In genomic region chr19:9934132-9934950, GRCh38 we compare ENCODE assay signal across 9 cellular contexts. TPM values are rescaled to one million over a fixed set of nuclear protein-coding genes. Genes with fewer than 3 reads are reported as not detected.
A peak's percentile ranks its signal among the peaks of the same experiment; 100 is the strongest.
DNase-seq lines count a peak whose midpoint lies in the region; ATAC-seq and TF ChIP-seq lines count a peak whose summit lies in the region.
"Had no signal": no experiment of that assay in that cellular context is flagged by ENCODE, and none has a peak within 500 bp of the region (broad histone marks: within the 10 kb centered on the region; RNA-seq: fewer than 3 reads in every experiment).

No MANE protein-coding gene starts in this region.

- no peaks in the 10 kb centered on the region for H3K36me3 Mint-ChIP-seq in activated T-helper 17 cell treated with anti-CD3 and anti-CD28 coated beads, Interleukin-2, amount 50 U/mL, for 72 hours (ENCODE audit: low read depth)

- DNase-seq in CD1c-positive myeloid dendritic cell (ENCODE audit: extremely low spot score) (peak; percentile 88), RWPE2 (ENCODE audit: low spot score) (peak; percentile 80), fibroblast of the conjunctiva (ENCODE audit: low read depth) (peak; percentile 63), substantia nigra (lab: John Stamatoyannopoulos, UW) (peak in 44 of 49 donors; percentile 12 to 83 (median 63))

- H3K9me3 ChIP-seq in HEK293 (ENCODE audit: control insufficient read depth, insufficient read depth, low read depth, low read length) (no peaks in the 10 kb centered on the region), RWPE2 (ENCODE audit: severe bottlenecking) (no peaks in the 10 kb centered on the region), neuron (ENCODE audit: low read length) (no peaks in the 10 kb centered on the region)

- H3K36me3 ChIP-seq in HEK293 (ENCODE audit: control insufficient read depth in 2 of 2, insufficient read depth in 1 of 2, low read length in 2 of 2) (no peaks in the 10 kb centered on the region), RWPE2 (ENCODE audit: low read depth) (no peaks in the 10 kb centered on the region), neuron (ENCODE audit: insufficient read depth, low read length) (no peaks in the 10 kb centered on the region)

- peak; percentile 69 for ATAC-seq in RWPE2 (ENCODE audit: low read depth)
- ATAC-seq in activated T-helper 17 cell treated with anti-CD3 and anti-CD28 coated beads, Interleukin-2, amount 50 U/mL, for 72 hours (replicated peaks): peak; percentile 79
- ATAC-seq in HG03025 (IDR thresholded peaks at IDR 0.05; ENCODE audit: low FRiP score, unreplicated experiment): no peak

- peaks cover 26% of the 10 kb centered on the region for H3K4me1 Mint-ChIP-seq in activated T-helper 17 cell treated with anti-CD3 and anti-CD28 coated beads, Interleukin-2, amount 50 U/mL, for 72 hours

- peaks cover 37% of the 10 kb centered on the region for H3K27me3 Mint-ChIP-seq in activated T-helper 17 cell treated with anti-CD3 and anti-CD28 coated beads, Interleukin-2, amount 50 U/mL, for 72 hours

- no peak overlapping the region for H2AFZ ChIP-seq in neuron (ENCODE audit: low read depth, low read length)

- peaks cover 15% of the 10 kb centered on the region for H3K27me3 ChIP-seq in RWPE2 (ENCODE audit: insufficient read depth, poor library complexity, severe bottlenecking)
- no peaks in the 10 kb centered on the region for H3K27me3 ChIP-seq in neuron (ENCODE audit: insufficient read depth, low read length)

- peak; percentile 86 for TF ChIP-seq CTCF in HEK293 (tag by site-specific recombination; IDR thresholded peaks at IDR 0.05)
- peak; percentile 97 for TF ChIP-seq CTCF in RWPE2 (IDR thresholded peaks at IDR 0.05; ENCODE audit: poor library complexity, severe bottlenecking)

- H3K9me3 Mint-ChIP-seq in activated T-helper 17 cell treated with anti-CD3 and anti-CD28 coated beads, Interleukin-2, amount 50 U/mL, for 72 hours: no peaks in the 10 kb centered on the region
- H3K9me3 Mint-ChIP-seq: T-helper 1 cell treated with Interleukin-12 subunit alpha and Interleukin-12 subunit beta and Interleukin-4 antibody, amounts not matched to agents 30 μg/mL and 1 μg/mL, for 36 hours had no signal

- peak overlapping the region; percentile 70 for H3K4me3 Mint-ChIP-seq in activated T-helper 17 cell treated with anti-CD3 and anti-CD28 coated beads, Interleukin-2, amount 50 U/mL, for 72 hours
- H3K4me3 Mint-ChIP-seq: T-helper 1 cell treated with Interleukin-12 subunit alpha and Interleukin-12 subunit beta and Interleukin-4 antibody, amounts not matched to agents 30 μg/mL and 1 μg/mL, for 36 hours had no signal

- H3K4me3 ChIP-seq in HEK293 (ENCODE audit: low read depth, low read length) (no peak overlapping the region), RWPE2 (ENCODE audit: severe bottlenecking) (no peak overlapping the region), neuron (ENCODE audit: low read length) (peak overlapping the region; percentile 49)

- H3K27ac ChIP-seq in HEK293 (ENCODE audit: extremely low read depth, low read depth, low read length) (no peak overlapping the region), RWPE2 (ENCODE audit: poor library complexity, severe bottlenecking) (no peak overlapping the region), substantia nigra (ENCODE audit: low read depth, low read length, poor library complexity, severe bottlenecking) (no peak overlapping the region)

- POLR2A ChIA-PET in HEK293 (lab: Yijun Ruan, JAX): no interaction called here

- peaks cover 6% of the 10 kb centered on the region; the same call in 1 of the 2 replicates for H3K4me1 ChIP-seq in HEK293 (ENCODE audit: control insufficient read depth, insufficient read depth, low read length)
- peaks cover 3% of the 10 kb centered on the region for H3K4me1 ChIP-seq in RWPE2 (ENCODE audit: insufficient read depth, poor library complexity, severe bottlenecking)
- H3K4me1 ChIP-seq in neuron (ENCODE audit: insufficient read depth, low read length): peaks cover 13% of the 10 kb centered on the region

- CTCF ChIA-PET in HEK293 (lab: Yijun Ruan, JAX): interaction anchor here (0.7 to 2.2 kb wide), 5 partner anchors 66 to 316 kb away, joined by 3 to 29 read pairs (median 4); no protein-coding TSS in a partner anchor

- H3K27ac Mint-ChIP-seq in activated T-helper 17 cell treated with anti-CD3 and anti-CD28 coated beads, Interleukin-2, amount 50 U/mL, for 72 hours: no peak overlapping the region
- H3K27ac Mint-ChIP-seq: T-helper 1 cell treated with Interleukin-12 subunit alpha and Interleukin-12 subunit beta and Interleukin-4 antibody, amounts not matched to agents 30 μg/mL and 1 μg/mL, for 36 hours had no signal

TF ChIP-seq in HEK293, 187 proteins besides CTCF, POLR2A, EP300 and RAD21 (continues in another document):
- TF ChIP-seq ZNF391 (tag by site-specific recombination; IDR thresholded peaks at IDR 0.05; ENCODE audit: borderline replicate concordance, low read depth): no peak
- no peak for TF ChIP-seq ZBTB1 (tag by site-specific recombination; IDR thresholded peaks at IDR 0.05)
- TF ChIP-seq SALL2 (tag by site-specific recombination; IDR thresholded peaks at IDR 0.05; ENCODE audit: borderline replicate concordance): no peak
- peak; percentile 54; the same call in 1 of the 2 replicates for TF ChIP-seq ZFHX2 (tag by site-specific recombination; conservative IDR thresholded peaks at IDR 0.05)
- peak; percentile 93 for TF ChIP-seq KLF8 (tag by site-specific recombination; IDR thresholded peaks at IDR 0.05)
- TF ChIP-seq WT1 (tag by site-specific recombination; IDR thresholded peaks at IDR 0.05): peak; percentile 84
- TF ChIP-seq ATF2 (tag by site-specific recombination; IDR thresholded peaks at IDR 0.05; ENCODE audit: low read depth): peak; percentile 92
- TF ChIP-seq ZNF114 (tag by site-specific recombination; IDR thresholded peaks at IDR 0.05): no peak
- TF ChIP-seq ZNF398 (tag by site-specific recombination; IDR thresholded peaks at IDR 0.05): peak; percentile 88
- TF ChIP-seq EGR2 (tag by site-specific recombination; IDR thresholded peaks at IDR 0.05; ENCODE audit: low read depth): no peak
- peak; percentile 94 for TF ChIP-seq SP3 (tag by site-specific recombination; IDR thresholded peaks at IDR 0.05)
- no peak for TF ChIP-seq ZNF645 (tag by site-specific recombination; IDR thresholded peaks at IDR 0.05)
- TF ChIP-seq ZNF10 (tag by site-specific recombination; IDR thresholded peaks at IDR 0.05): 0 out of 2 replicates have a peak, but pooled peaks have one; percentile 45
- no peak for TF ChIP-seq ZBTB20 (tag by site-specific recombination; IDR thresholded peaks at IDR 0.05)
- TF ChIP-seq KLF9 (tag by site-specific recombination; IDR thresholded peaks at IDR 0.05; ENCODE audit: low read depth): peak; percentile 95
- TF ChIP-seq GLIS2 (tag by site-specific recombination; IDR thresholded peaks at IDR 0.05): peak; percentile 60; the same call in 1 of the 2 replicates
- TF ChIP-seq GLIS1 (tag by site-specific recombination; IDR thresholded peaks at IDR 0.05): peak; percentile 96
- TF ChIP-seq ZBTB44 (tag by site-specific recombination; IDR thresholded peaks at IDR 0.05): peak; percentile 61; the same call in 1 of the 2 replicates

RNA-seq across cellular contexts. Expression of gene OLFM2, which starts 2.0 kb away (rescaled TPM):
- 1 to 10 TPM; 1.6 to 7.4 TPM for total RNA-seq in activated T-helper 17 cell treated with anti-CD3 and anti-CD28 coated beads, Interleukin-2, amount 50 U/mL, for 72 hours
